ENCODE assay signal across 28 cellular contexts in genomic region chr2:12968399-12968798, GRCh38.
"Had no signal": no experiment of that assay in that cellular context is flagged by ENCODE, and none has a peak within 500 bp of the region (broad histone marks: within the 10 kb centered on the region; RNA-seq: fewer than 3 reads in every experiment).

No MANE protein-coding gene starts in this region.

- H3K36me3 Mint-ChIP-seq: neural progenitor cell; stimulated activated effector memory CD8-positive, alpha-beta T cell treated with anti-CD3 and anti-CD28 coated beads, Interleukin-12 subunit alpha, Interleukin-12 subunit beta, amount 100 ng/mL, for 72 hours; stimulated activated naive B cell treated with anti-CD40 and anti-IgM and Interleukin-4, amounts not matched to agents 10 μg/mL and 1 μg/mL and 100 μg/mL, for 72 hours had no signal

- H3K27me3 Mint-ChIP-seq: progenitor cell of endocrine pancreas had no signal

- H3K4me3 Mint-ChIP-seq: naive thymus-derived CD4-positive, alpha-beta T cell; nephron; neural progenitor cell; stimulated activated effector memory CD8-positive, alpha-beta T cell treated with anti-CD3 and anti-CD28 coated beads, Interleukin-12 subunit alpha, Interleukin-12 subunit beta, amount 100 ng/mL, for 72 hours; stimulated activated naive B cell treated with anti-CD40 and anti-IgM and Interleukin-4, amounts not matched to agents 10 μg/mL and 1 μg/mL and 100 μg/mL, for 72 hours; stimulated activated naive CD8-positive, alpha-beta T cell treated with anti-CD3 and anti-CD28 coated beads, Interleukin-15, Interleukin-2, amounts not matched to agents 100 ng/mL and 50 ng/mL, for 24 hours had no signal

- H3K27ac Mint-ChIP-seq: naive thymus-derived CD4-positive, alpha-beta T cell; neural progenitor cell; progenitor cell of endocrine pancreas; stimulated activated effector memory CD8-positive, alpha-beta T cell treated with anti-CD3 and anti-CD28 coated beads, Interleukin-12 subunit alpha, Interleukin-12 subunit beta, amount 100 ng/mL, for 72 hours; stimulated activated naive B cell treated with anti-CD40 and anti-IgM and Interleukin-4, amounts not matched to agents 10 μg/mL and 1 μg/mL and 100 μg/mL, for 72 hours; stimulated activated naive CD8-positive, alpha-beta T cell treated with anti-CD3 and anti-CD28 coated beads, Interleukin-15, Interleukin-2, amounts not matched to agents 100 ng/mL and 50 ng/mL, for 24 hours had no signal

- H3K4me2 ChIP-seq: neural progenitor cell, smooth muscle cell had no signal

- ATAC-seq: naive thymus-derived CD4-positive, alpha-beta T cell; psoas muscle; right cardiac atrium; sciatic nerve; stimulated activated effector memory CD8-positive, alpha-beta T cell treated with anti-CD3 and anti-CD28 coated beads, Interleukin-12 subunit alpha, Interleukin-12 subunit beta, amount 100 ng/mL, for 72 hours; stimulated activated naive B cell treated with anti-CD40 and anti-IgM and Interleukin-4, amounts not matched to agents 10 μg/mL and 1 μg/mL and 100 μg/mL, for 72 hours had no signal

- H3K27ac ChIP-seq: neural progenitor cell, ovary, parathyroid adenoma, psoas muscle, skin epidermis, spleen, stomach, thoracic aorta, thyroid gland, tibial nerve, upper lobe of left lung, vagina had no signal

- DNase-seq: naive thymus-derived CD4-positive, alpha-beta T cell; occipital lobe; ovary; posterior cingulate gyrus; psoas muscle; right cardiac atrium; spleen; stimulated activated CD4-positive, alpha-beta T cell treated with anti-CD3 and anti-CD28 coated beads, Interleukin-12 subunit alpha, Interleukin-12 subunit beta, amount 100 ng/mL, for 4 hours; stimulated activated CD4-positive, alpha-beta T cell treated with anti-CD3 and anti-CD28 coated beads, Interleukin-1b, Interleukin-23, amount 100 ng/mL, for 48 hours; stimulated activated CD4-positive, alpha-beta T cell treated with anti-CD3 and anti-CD28 coated beads, Interleukin-4, amount 100 ng/mL, for 1 hour; stimulated activated naive B cell treated with anti-CD40 and anti-IgM and Interleukin-4, amounts not matched to agents 10 μg/mL and 1 μg/mL and 100 μg/mL, for 72 hours; stimulated activated naive CD4-positive, alpha-beta T cell treated with Interleukin-2 at 50 U/mL for 16 hours; stomach; thyroid gland; trophoblast cell; upper lobe of left lung had no signal

- H3K9me3 ChIP-seq: ovary, psoas muscle, stomach, thoracic aorta, thyroid gland, tibial nerve, upper lobe of left lung, vagina had no signal

- H3K36me3 ChIP-seq: neural progenitor cell, ovary, spleen, stomach, thoracic aorta, thyroid gland, tibial nerve, upper lobe of left lung, vagina had no signal

- H3K79me2 ChIP-seq: parathyroid adenoma had no signal

- H2AFZ ChIP-seq: neural progenitor cell, parathyroid adenoma had no signal

- H3K9ac ChIP-seq: neural progenitor cell, parathyroid adenoma had no signal

- H3K4me1 ChIP-seq: neural progenitor cell, parathyroid adenoma, psoas muscle, thyroid gland, vagina had no signal

- H3K27me3 ChIP-seq: neural progenitor cell, ovary, spleen, stomach, thyroid gland, tibial nerve, upper lobe of left lung, vagina had no signal

- H3K4me3 ChIP-seq: neural progenitor cell, ovary, psoas muscle, skin epidermis, smooth muscle cell, spleen, stomach, thoracic aorta, thyroid gland, tibial nerve, upper lobe of left lung, vagina had no signal

- H3K9me3 Mint-ChIP-seq: stimulated activated effector memory CD8-positive, alpha-beta T cell treated with anti-CD3 and anti-CD28 coated beads, Interleukin-12 subunit alpha, Interleukin-12 subunit beta, amount 100 ng/mL, for 72 hours; stimulated activated naive CD8-positive, alpha-beta T cell treated with anti-CD3 and anti-CD28 coated beads, Interleukin-15, Interleukin-2, amounts not matched to agents 100 ng/mL and 50 ng/mL, for 24 hours had no signal
